ENCODE assay signal across 15 cellular contexts in the genomic region with DNA sequence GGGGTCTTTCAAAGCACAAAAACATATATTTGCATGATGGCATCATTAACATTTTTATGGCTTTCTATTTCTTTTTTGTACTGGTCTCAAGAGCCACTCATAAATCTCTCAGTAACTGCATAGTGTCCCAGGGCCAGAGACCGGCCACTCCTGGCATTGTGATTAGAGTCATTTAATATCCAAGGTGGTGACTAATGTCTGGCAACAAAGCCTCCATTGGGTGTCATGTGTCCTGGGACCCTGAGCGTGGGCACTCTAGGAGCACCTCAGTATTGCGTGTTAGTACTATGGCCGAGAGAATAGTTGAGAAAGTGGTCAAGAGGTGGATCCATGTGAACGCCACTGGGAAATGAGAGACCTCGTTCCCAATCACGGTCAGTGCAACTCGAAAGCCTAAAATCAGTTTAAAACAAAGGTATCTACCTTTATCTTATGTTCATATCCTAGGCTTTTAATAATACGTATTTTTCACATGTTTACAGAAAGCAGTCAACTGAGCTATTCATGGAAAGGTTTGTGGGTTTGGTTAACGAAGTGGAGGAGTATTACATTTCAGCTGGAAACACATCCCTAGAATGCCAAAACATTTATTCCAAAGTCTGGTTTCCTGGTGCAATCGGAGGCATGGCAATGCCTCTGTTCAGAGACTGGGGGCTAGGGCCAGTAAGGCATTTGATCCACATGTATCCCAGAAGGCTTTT.
"Had no signal": no experiment of that assay in that cellular context is flagged by ENCODE, and none has a peak within 500 bp of the region (broad histone marks: within the 10 kb centered on the region; RNA-seq: fewer than 3 reads in every experiment).

No MANE protein-coding gene starts in this region.

- ATAC-seq: activated CD8-positive, alpha-beta T cell treated with anti-CD3 and anti-CD28 coated beads, Interleukin-2, amount 10 ng/mL, durations not matched to agents 7 days and 5 days; naive thymus-derived CD4-positive, alpha-beta T cell; stimulated activated naive CD8-positive, alpha-beta T cell treated with anti-CD3 and anti-CD28 coated beads, Interleukin-15, Interleukin-2, amounts not matched to agents 100 U/mL and 50 U/mL, for 24 hours had no signal

- H3K36me3 ChIP-seq: heart left ventricle, right atrium auricular region, suprapubic skin, upper lobe of right lung had no signal

- H3K9me3 ChIP-seq: heart left ventricle, right atrium auricular region, suprapubic skin, upper lobe of right lung had no signal

- H3K27ac ChIP-seq: heart left ventricle, upper lobe of right lung had no signal

- DNase-seq: activated CD4-positive, alpha-beta T cell treated with anti-CD3 and anti-CD28 coated beads, Interleukin-2, amount 10 ng/mL, durations not matched to agents 24 days and 14 days; activated CD4-positive, CD25-positive, alpha-beta regulatory T cell; activated CD8-positive, alpha-beta memory T cell treated with anti-CD3 and anti-CD28 coated beads, Interleukin-2, amount 50 U/mL, for 4 hours; activated CD8-positive, alpha-beta T cell treated with anti-CD3 and anti-CD28 coated beads, Interleukin-2, amount 10 ng/mL, durations not matched to agents 7 days and 5 days; activated gamma-delta T cell; activated T-cell treated with anti-CD3 and anti-CD28 coated beads, Interleukin-2, amount 50 U/mL, for 48 hours; amniotic stem cell; cortex of kidney; effector CD4-positive, alpha-beta T cell; naive thymus-derived CD4-positive, alpha-beta T cell; stimulated activated naive CD8-positive, alpha-beta T cell treated with anti-CD3 and anti-CD28 coated beads, Interleukin-15, Interleukin-2, amounts not matched to agents 100 U/mL and 50 U/mL, for 24 hours; upper lobe of right lung had no signal

- H3K4me3 ChIP-seq: right atrium auricular region, upper lobe of right lung had no signal
